In genomic region chr9:1050125-1050895, GRCh38 we compare ENCODE assay signal across 8 cellular contexts. TPM values are rescaled to one million over a fixed set of nuclear protein-coding genes. Genes with fewer than 3 reads are reported as not detected.
DNase-seq lines count a peak whose midpoint lies in the region; ATAC-seq and TF ChIP-seq lines count a peak whose summit lies in the region.

TSS of gene DMRT2 (plus strand) at chr9:1050357. CDS start at chr9:1051614, 1,257 bp downstream.

- intact Hi-C loops in CD8-positive, alpha-beta T cell (cut with DNase I, micrococcal nuclease) = no loop called here
- intact Hi-C loops in Right ventricle myocardium superior (cut with DNase I) = no loop called here

- no peaks in the 10 kb centered on the region for H3K9me3 ChIP-seq in CD8-positive, alpha-beta T cell (ENCODE audit: low read length)
- no peaks in the 10 kb centered on the region for H3K9me3 ChIP-seq in adipocyte (ENCODE audit: control insufficient read depth, low read length)

- TF ChIP-seq CTCF in CD8-positive, alpha-beta T cell (IDR thresholded peaks at IDR 0.05) = no peak

- H3K4me3 ChIP-seq in CD8-positive, alpha-beta T cell (ENCODE audit: low read depth, low read length) = peak within 1 kb of the TSS; percentile 11
- H3K4me3 ChIP-seq in adipocyte (ENCODE audit: low read length) = peak within 1 kb of the TSS; percentile 72

- H3K27ac ChIP-seq in CD8-positive, alpha-beta T cell (ENCODE audit: low read depth, low read length) = no peak within 1 kb of the TSS

- H3K9ac ChIP-seq in adipocyte (ENCODE audit: low read length) = peak within 1 kb of the TSS; percentile 72

- H3K27me3 Mint-ChIP-seq in CD8-positive, alpha-beta T cell (ENCODE audit: low read depth) = peaks cover 74% of the 10 kb centered on the region

- ATAC-seq in CD8-positive, alpha-beta T cell = no peak
- ATAC-seq in GM21381 (IDR thresholded peaks at IDR 0.05; ENCODE audit: unreplicated experiment) (peak; percentile 67), Right ventricle myocardium superior (ENCODE audit: poor library complexity) (peak; percentile 97), HG02571 (IDR thresholded peaks at IDR 0.05; ENCODE audit: unreplicated experiment) (no peak)

- peaks cover 43% of the 10 kb centered on the region for H3K4me1 ChIP-seq in CD8-positive, alpha-beta T cell (ENCODE audit: insufficient read depth, low read length)
- peaks cover 41% of the 10 kb centered on the region for H3K4me1 ChIP-seq in adipocyte (ENCODE audit: control insufficient read depth, insufficient read depth, low read length)

- CTCF ChIA-PET in CD8-positive, alpha-beta T cell (lab: Charles Lee) = interaction anchor here (1.1 kb wide), 1 partner anchor 1037 kb away, joined by 6 read pairs; no protein-coding TSS in a partner anchor

- H3K27ac Mint-ChIP-seq in CD8-positive, alpha-beta T cell = no peak within 1 kb of the TSS

- no peaks in the 10 kb centered on the region for H3K36me3 ChIP-seq in CD8-positive, alpha-beta T cell (ENCODE audit: insufficient read depth, low read length)
- H3K36me3 ChIP-seq in adipocyte (ENCODE audit: control insufficient read depth, insufficient read depth, low read length, severe bottlenecking) = no peaks in the 10 kb centered on the region

- peak within 1 kb of the TSS; percentile 81 for H3K4me3 Mint-ChIP-seq in CD8-positive, alpha-beta T cell

- peaks cover 8% of the 10 kb centered on the region for H3K9me3 Mint-ChIP-seq in CD8-positive, alpha-beta T cell

- peaks cover 59% of the 10 kb centered on the region for H3K27me3 ChIP-seq in CD8-positive, alpha-beta T cell (ENCODE audit: insufficient read depth, low read length)
- no peaks in the 10 kb centered on the region for H3K27me3 ChIP-seq in adipocyte (replicated peaks; ENCODE audit: control insufficient read depth, insufficient read depth, low read length)

- no peaks in the 10 kb centered on the region for H3K36me3 Mint-ChIP-seq in CD8-positive, alpha-beta T cell

- POLR2A ChIA-PET in CD8-positive, alpha-beta T cell (lab: Charles Lee) = no interaction called here

- H3K4me1 Mint-ChIP-seq in CD8-positive, alpha-beta T cell (ENCODE audit: low read depth) = peaks cover 48% of the 10 kb centered on the region

- DNase-seq in CD8-positive, alpha-beta T cell = no peak
- DNase-seq in NCI-H187 (lab: John Stamatoyannopoulos, UW) (peak; percentile 38 to 60), adipocyte (ENCODE audit: low read depth) (peak; percentile 3), Right ventricle myocardium superior (peak; percentile 92), nucleus accumbens (lab: John Stamatoyannopoulos, UW) (peak in 55 of 56 donors; percentile 14 to 95 (median 82)), Kasumi-1 (lab: John Stamatoyannopoulos, UW) (no peak)

RNA-seq across cellular contexts. Expression of gene DMRT2, which starts in this region (rescaled TPM):
- not detected for total RNA-seq in CD8-positive, alpha-beta T cell
- not detected for total RNA-seq in Right ventricle myocardium superior

Comparison
In these comparisons a context has a peak if more than half of its experiments do, and no peak if none do; other contexts are left out.
1. Peak in DNase-seq and ATAC-seq in Right ventricle myocardium superior; RNA of the gene not detected or under 1 TPM.
2. DNase-seq: peak in NCI-H187 (2 of 2), adipocyte (single experiment) and nucleus accumbens (55 of 56); none in CD8-positive, alpha-beta T cell (0 of 7) and Kasumi-1 (0 of 2).